ENCODE assay signal across 11 cellular contexts in genomic region chr9:107309271-107309670, GRCh38. TPM values are rescaled to one million over a fixed set of nuclear protein-coding genes. Genes with fewer than 3 reads are reported as not detected.
DNase-seq lines count a peak whose midpoint lies in the region; ATAC-seq and TF ChIP-seq lines count a peak whose summit lies in the region.
"Had no signal": no experiment of that assay in that cellular context is flagged by ENCODE, and none has a peak within 500 bp of the region (broad histone marks: within the 10 kb centered on the region; RNA-seq: fewer than 3 reads in every experiment).

No MANE protein-coding gene starts in this region.

- H3K27me3 Mint-ChIP-seq in central memory CD8-positive, alpha-beta T cell = no peaks in the 10 kb centered on the region

- intact Hi-C loops in left ventricle myocardium inferior (cut with micrococcal nuclease) = no loop called here

- peaks cover 51% of the 10 kb centered on the region for H3K36me3 Mint-ChIP-seq in central memory CD8-positive, alpha-beta T cell (ENCODE audit: insufficient read depth)

- H3K4me3 ChIP-seq in Jurkat, Clone E6-1 (ENCODE audit: low read length) = no peak overlapping the region
- H3K4me3 ChIP-seq in left ventricle myocardium inferior = no peak overlapping the region
- H3K4me3 ChIP-seq in WERI-Rb-1 (ENCODE audit: low read depth, low read length) = no peak overlapping the region
- H3K4me3 ChIP-seq: colonic mucosa, K562 had no signal

- H3K36me3 ChIP-seq in left ventricle myocardium inferior (peaks cover 69% of the 10 kb centered on the region), WERI-Rb-1 (peaks cover 98% of the 10 kb centered on the region)
- H3K36me3 ChIP-seq: colonic mucosa had no signal

- peaks cover 27% of the 10 kb centered on the region for H3K4me1 ChIP-seq in left ventricle myocardium inferior
- H3K4me1 ChIP-seq: colonic mucosa had no signal

- H3K4me1 Mint-ChIP-seq in central memory CD8-positive, alpha-beta T cell = peaks cover 66% of the 10 kb centered on the region

- no peaks in the 10 kb centered on the region for H3K9me3 Mint-ChIP-seq in central memory CD8-positive, alpha-beta T cell

- TF ChIP-seq CTCF in left ventricle myocardium inferior (IDR thresholded peaks at IDR 0.05; ENCODE audit: borderline replicate concordance) = no peak
- TF ChIP-seq CTCF in WERI-Rb-1 (IDR thresholded peaks at IDR 0.05; ENCODE audit: low read depth, low read length) = no peak

- peak; percentile 90 for DNase-seq in Jurkat, Clone E6-1 (ENCODE audit: low read depth, low spot score)
- no peak for DNase-seq in central memory CD8-positive, alpha-beta T cell (ENCODE audit: low spot score in 2 of 2)
- no peak for DNase-seq in left ventricle myocardium inferior
- DNase-seq in WERI-Rb-1 = no peak
- no peak for DNase-seq in SKM-1 (lab: John Stamatoyannopoulos, UW; ENCODE audit: unreplicated experiment)
- DNase-seq: activated CD4-positive, CD25-positive, alpha-beta regulatory T cell; colonic mucosa had no signal

- H3K27me3 ChIP-seq in left ventricle myocardium inferior (ENCODE audit: low read depth) = no peaks in the 10 kb centered on the region
- no peaks in the 10 kb centered on the region for H3K27me3 ChIP-seq in WERI-Rb-1 (ENCODE audit: insufficient read depth, low read depth, severe bottlenecking)
- H3K27me3 ChIP-seq: colonic mucosa had no signal

- H3K9me3 ChIP-seq in left ventricle myocardium inferior (replicated peaks) (no peaks in the 10 kb centered on the region), WERI-Rb-1 (ENCODE audit: severe bottlenecking) (no peaks in the 10 kb centered on the region)
- H3K9me3 ChIP-seq: colonic mucosa had no signal

- ATAC-seq in GM18511 (IDR thresholded peaks at IDR 0.05; ENCODE audit: unreplicated experiment) (peak; percentile 80), GM21737 (IDR thresholded peaks at IDR 0.05; ENCODE audit: unreplicated experiment) (peak; percentile 64), HG03025 (IDR thresholded peaks at IDR 0.05; ENCODE audit: low FRiP score, unreplicated experiment) (no peak)
- ATAC-seq in central memory CD8-positive, alpha-beta T cell (replicated peaks; ENCODE audit: extremely low read depth, poor library complexity, severe bottlenecking) = peak; percentile 91
- ATAC-seq: K562 had no signal

- H3K4me3 Mint-ChIP-seq in central memory CD8-positive, alpha-beta T cell = peak overlapping the region; percentile 15

- peak overlapping the region; percentile 75 for H3K27ac Mint-ChIP-seq in central memory CD8-positive, alpha-beta T cell (ENCODE audit: low read depth)

- no peak overlapping the region for H3K27ac ChIP-seq in left ventricle myocardium inferior (replicated peaks)
- H3K27ac ChIP-seq in WERI-Rb-1 = no peak overlapping the region
- H3K27ac ChIP-seq: colonic mucosa had no signal

RNA-seq across cellular contexts. Expression of gene RAD23B, which starts 26.2 kb away (rescaled TPM):
- 70.8 TPM for polyA plus RNA-seq in Jurkat, Clone E6-1 (2012; ENCODE audit: insufficient read depth, insufficient read length)
- 104 TPM for total RNA-seq in left ventricle myocardium inferior
